Comparison of ENCODE assay signal across 1 cellular context in genomic region chr2:9844581-9844980, GRCh38.
TF ChIP-seq lines count a peak whose summit lies in the region.

No MANE protein-coding gene starts in this region.

TF ChIP-seq in A549, 52 proteins besides CTCF, POLR2A, EP300 and RAD21 (continued from another document):
- TF ChIP-seq E2F6 (IDR thresholded peaks at IDR 0.05; ENCODE audit: borderline replicate concordance, low read depth), result no peak
- no peak for TF ChIP-seq HEYL (CRISPR knock-in tag; IDR thresholded peaks at IDR 0.05)
